Comparison of ENCODE assay signal across 19 cellular contexts in genomic region chr10:12645449-12645848, GRCh38.
"Had no signal": no experiment of that assay in that cellular context is flagged by ENCODE, and none has a peak within 500 bp of the region (broad histone marks: within the 10 kb centered on the region; RNA-seq: fewer than 3 reads in every experiment).

No MANE protein-coding gene starts in this region.

- H3K79me2 ChIP-seq: hepatocyte, parathyroid adenoma had no signal

- H3K36me3 ChIP-seq: colonic mucosa, prostate gland, sigmoid colon, tibial nerve, upper lobe of right lung, vagina had no signal

- H3K4me3 Mint-ChIP-seq: naive B cell, nephron had no signal

- H3K4me1 ChIP-seq: colonic mucosa, parathyroid adenoma, prostate gland, sigmoid colon, tibial nerve, upper lobe of right lung, vagina had no signal

- DNase-seq: colonic mucosa; effector CD8-positive, alpha-beta T cell; foreskin melanocyte; left colon; left ventricle myocardium superior; mesendoderm; naive B cell; sigmoid colon; stimulated activated CD4-positive, alpha-beta T cell treated with anti-CD3 and anti-CD28 coated beads, Interleukin-2, amount 100 ng/mL, for 24 hours; stimulated activated naive CD8-positive, alpha-beta T cell treated with anti-CD3 and anti-CD28 coated beads, Interleukin-15, Interleukin-2, amounts not matched to agents 100 U/mL and 50 U/mL, for 24 hours; upper lobe of right lung had no signal

- H3K9me3 Mint-ChIP-seq: naive B cell, nephron had no signal

- H3K27ac Mint-ChIP-seq: nephron had no signal

- H3K9me3 ChIP-seq: colonic mucosa, prostate gland, sigmoid colon, tibial nerve, upper lobe of right lung, vagina had no signal

- H2AFZ ChIP-seq: hepatocyte, parathyroid adenoma had no signal

- H3K4me2 ChIP-seq: hepatocyte had no signal

- H3K4me1 Mint-ChIP-seq: nephron had no signal

- H3K27me3 Mint-ChIP-seq: naive B cell had no signal

- ATAC-seq: left colon, left ventricle myocardium superior, upper lobe of right lung had no signal

- H3K27ac ChIP-seq: colonic mucosa, hepatocyte, parathyroid adenoma, prostate gland, sigmoid colon, skin epidermis, tibial nerve, upper lobe of right lung, vagina had no signal

- H3K9ac ChIP-seq: parathyroid adenoma had no signal

- H3K4me3 ChIP-seq: colonic mucosa, hepatocyte, lung, prostate gland, sigmoid colon, skin epidermis, tibial nerve, upper lobe of right lung, vagina had no signal

- H3K27me3 ChIP-seq: colonic mucosa, hepatocyte, sigmoid colon, tibial nerve, upper lobe of right lung, vagina had no signal
